Comparison of ENCODE assay signal across 18 cellular contexts in genomic region chr17:36773039-36773438, GRCh38.
DNase-seq lines count a peak whose midpoint lies in the region; ATAC-seq lines count a peak whose summit lies in the region.
"Had no signal": no experiment of that assay in that cellular context is flagged by ENCODE, and none has a peak within 500 bp of the region (broad histone marks: within the 10 kb centered on the region; RNA-seq: fewer than 3 reads in every experiment).

No MANE protein-coding gene starts in this region.

- H3K9ac ChIP-seq in NT2/D1 (ENCODE audit: insufficient read length, low read depth) (no peak overlapping the region), iPS-20b (ENCODE audit: low read depth, low read length) (no peak overlapping the region)
- H3K9ac ChIP-seq: BLaER1 treated with 17β-estradiol and CSF1 and Interleukin-3, amounts not matched to agents 10 nM and 100 nM; KMS-11 had no signal

- H3K27ac ChIP-seq in iPS-20b (ENCODE audit: low read length): no peak overlapping the region
- H3K27ac ChIP-seq: BLaER1 treated with 17β-estradiol and CSF1 and Interleukin-3, amounts not matched to agents 10 nM and 100 nM; KMS-11; SK-N-MC had no signal

- peaks cover 0 to 4% of the 10 kb centered on the region in 2 donors for H3K9me3 Mint-ChIP-seq in activated naive CD4-positive, alpha-beta T cell treated with anti-CD3 and anti-CD28 coated beads, Interleukin-2, amount 50 U/mL, for 72 hours
- H3K9me3 Mint-ChIP-seq: CD8-positive, alpha-beta T cell; T-helper 2 cell treated with Interferon-gamma antibody and Interleukin-4, amounts not matched to agents 5 μg/mL and 100 μg/mL, for 36 hours had no signal

- peak; percentile 32 for DNase-seq in NCI-H345 treated with DMSO at 0.1 percent for 48 hours (lab: John Stamatoyannopoulos, UW; ENCODE audit: unreplicated experiment)
- DNase-seq in NCI-H345 (lab: John Stamatoyannopoulos, UW): no peak
- DNase-seq in NCI-H128 (lab: John Stamatoyannopoulos, UW; ENCODE audit: unreplicated experiment): peak; percentile 2
- DNase-seq in NT2/D1 (ENCODE audit: low read depth, low spot score): peak; percentile 73
- DNase-seq in activated CD4-positive, CD25-positive, alpha-beta regulatory T cell treated with anti-CD3 and anti-CD28 coated beads, Interleukin-2, amount 50 U/mL, for 72 hours: no peak
- DNase-seq in activated naive CD4-positive, alpha-beta T cell treated with anti-CD3 and anti-CD28 coated beads, Interleukin-2, amount 50 U/mL, for 72 hours (ENCODE audit: low spot score in 2 of 2): no peak
- DNase-seq: Calu3; CD8-positive, alpha-beta T cell; MV-4-11; NCI-H1694; SHP77 had no signal

- H3K4me3 ChIP-seq in NT2/D1 (ENCODE audit: insufficient read length, low read depth): no peak overlapping the region
- H3K4me3 ChIP-seq in iPS-20b (ENCODE audit: low read length): peak overlapping the region; percentile 24
- H3K4me3 ChIP-seq: BLaER1 treated with 17β-estradiol and CSF1 and Interleukin-3, amounts not matched to agents 10 nM and 100 nM; SK-N-MC had no signal

- no peak overlapping the region for H3K27ac Mint-ChIP-seq in activated naive CD4-positive, alpha-beta T cell treated with anti-CD3 and anti-CD28 coated beads, Interleukin-2, amount 50 U/mL, for 72 hours
- H3K27ac Mint-ChIP-seq: CD8-positive, alpha-beta T cell; T-helper 2 cell treated with Interferon-gamma antibody and Interleukin-4, amounts not matched to agents 5 μg/mL and 100 μg/mL, for 36 hours had no signal

- H3K9me3 ChIP-seq in NT2/D1 (ENCODE audit: insufficient read depth, low read length) (no peaks in the 10 kb centered on the region), iPS-20b (ENCODE audit: insufficient read depth, low read depth, low read length) (no peaks in the 10 kb centered on the region)
- H3K9me3 ChIP-seq: BLaER1 treated with 17β-estradiol and CSF1 and Interleukin-3, amounts not matched to agents 10 nM and 100 nM had no signal

- H3K27me3 ChIP-seq in NT2/D1 (ENCODE audit: insufficient read depth, insufficient read length): peaks cover 3% of the 10 kb centered on the region
- peaks cover 7% of the 10 kb centered on the region for H3K27me3 ChIP-seq in iPS-20b (ENCODE audit: insufficient read depth, low read length)
- H3K27me3 ChIP-seq: BLaER1 treated with 17β-estradiol and CSF1 and Interleukin-3, amounts not matched to agents 10 nM and 100 nM had no signal

- ATAC-seq in HG03521 (IDR thresholded peaks at IDR 0.05; ENCODE audit: unreplicated experiment): no peak
- ATAC-seq in activated naive CD4-positive, alpha-beta T cell treated with anti-CD3 and anti-CD28 coated beads, Interleukin-2, amount 50 U/mL, for 72 hours: no peak
- ATAC-seq: CD8-positive, alpha-beta T cell; HCT116 had no signal

- no peaks in the 10 kb centered on the region for H3K36me3 Mint-ChIP-seq in activated naive CD4-positive, alpha-beta T cell treated with anti-CD3 and anti-CD28 coated beads, Interleukin-2, amount 50 U/mL, for 72 hours
- H3K36me3 Mint-ChIP-seq: CD8-positive, alpha-beta T cell had no signal

- H3K36me3 ChIP-seq in NT2/D1 (ENCODE audit: insufficient read depth, insufficient read length, low read length): no peaks in the 10 kb centered on the region
- H3K36me3 ChIP-seq in iPS-20b (ENCODE audit: insufficient read depth, low read depth, low read length): no peaks in the 10 kb centered on the region
- H3K36me3 ChIP-seq: BLaER1 treated with 17β-estradiol and CSF1 and Interleukin-3, amounts not matched to agents 10 nM and 100 nM had no signal

- peaks cover 6% of the 10 kb centered on the region for H3K4me1 ChIP-seq in NT2/D1 (ENCODE audit: insufficient read depth, insufficient read length)
- H3K4me1 ChIP-seq in iPS-20b (ENCODE audit: insufficient read depth, low read length): peaks cover 28% of the 10 kb centered on the region

Comparison
In these comparisons a context has a peak if more than half of its experiments do, and no peak if none do; other contexts are left out.
1. DNase-seq: peak in NCI-H345 treated with DMSO at 0.1 percent for 48 hours (single experiment), NCI-H128 (single experiment) and NT2/D1 (single experiment); none in NCI-H345 (single experiment), activated CD4-positive, CD25-positive, alpha-beta regulatory T cell treated with anti-CD3 and anti-CD28 coated beads, Interleukin-2, amount 50 U/mL, for 72 hours (single experiment) and activated naive CD4-positive, alpha-beta T cell treated with anti-CD3 and anti-CD28 coated beads, Interleukin-2, amount 50 U/mL, for 72 hours (0 of 2).